Comparison of ENCODE assay signal across 9 cellular contexts in genomic region chr9:99559776-99560175, GRCh38.
"Had no signal": no experiment of that assay in that cellular context is flagged by ENCODE, and none has a peak within 500 bp of the region (broad histone marks: within the 10 kb centered on the region; RNA-seq: fewer than 3 reads in every experiment).

No MANE protein-coding gene starts in this region.

- H3K27ac ChIP-seq: GM23248, HL-60 had no signal

- H3K36me3 ChIP-seq: HAP-1 had no signal

- DNase-seq: GM23248, GOT3, H7, HFFc6, KBM-7 had no signal

- H3K9me3 ChIP-seq: HAP-1 had no signal

- ATAC-seq: HCT116, HepG2 had no signal

- H3K4me3 ChIP-seq: GM23248, HAP-1 had no signal
